ENCODE assay signal across 1 cellular context in the genomic region with DNA sequence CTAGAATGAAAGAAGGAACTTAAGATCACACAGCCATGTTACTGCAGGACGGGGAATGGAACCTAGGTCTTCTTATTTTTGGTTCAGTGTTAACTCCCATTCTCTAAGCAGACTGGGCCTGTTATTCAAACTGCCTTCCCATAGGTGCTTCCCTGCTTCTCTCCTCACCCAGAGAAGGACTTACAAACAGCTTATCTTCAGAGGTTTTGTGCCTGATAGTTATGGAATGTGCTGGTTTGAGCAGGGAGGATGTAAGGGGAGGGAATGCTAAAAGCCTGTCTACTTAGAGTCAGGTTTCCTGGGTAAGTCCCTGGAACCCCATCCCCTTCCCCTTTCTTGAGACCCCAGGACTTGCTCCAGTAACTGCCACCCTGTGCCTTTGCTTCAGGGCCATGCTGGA.
TF ChIP-seq lines count a peak whose summit lies in the region.

No MANE protein-coding gene starts in this region.

TF ChIP-seq in HepG2, 621 proteins besides CTCF, POLR2A, EP300 and RAD21:
- TF ChIP-seq SIN3B (IDR thresholded peaks at IDR 0.05; ENCODE audit: low read length): no peak
- TF ChIP-seq NKX3-1 (CRISPR knock-in tag; IDR thresholded peaks at IDR 0.05): no peak
- TF ChIP-seq PHF5A (CRISPR knock-in tag; IDR thresholded peaks at IDR 0.05; ENCODE audit: low read depth, unreplicated experiment): no peak
- TF ChIP-seq U2AF1 (optimal IDR thresholded peaks at IDR 0.05; ENCODE audit: low read depth, low read length): no peak
- TF ChIP-seq, protein P1, sequence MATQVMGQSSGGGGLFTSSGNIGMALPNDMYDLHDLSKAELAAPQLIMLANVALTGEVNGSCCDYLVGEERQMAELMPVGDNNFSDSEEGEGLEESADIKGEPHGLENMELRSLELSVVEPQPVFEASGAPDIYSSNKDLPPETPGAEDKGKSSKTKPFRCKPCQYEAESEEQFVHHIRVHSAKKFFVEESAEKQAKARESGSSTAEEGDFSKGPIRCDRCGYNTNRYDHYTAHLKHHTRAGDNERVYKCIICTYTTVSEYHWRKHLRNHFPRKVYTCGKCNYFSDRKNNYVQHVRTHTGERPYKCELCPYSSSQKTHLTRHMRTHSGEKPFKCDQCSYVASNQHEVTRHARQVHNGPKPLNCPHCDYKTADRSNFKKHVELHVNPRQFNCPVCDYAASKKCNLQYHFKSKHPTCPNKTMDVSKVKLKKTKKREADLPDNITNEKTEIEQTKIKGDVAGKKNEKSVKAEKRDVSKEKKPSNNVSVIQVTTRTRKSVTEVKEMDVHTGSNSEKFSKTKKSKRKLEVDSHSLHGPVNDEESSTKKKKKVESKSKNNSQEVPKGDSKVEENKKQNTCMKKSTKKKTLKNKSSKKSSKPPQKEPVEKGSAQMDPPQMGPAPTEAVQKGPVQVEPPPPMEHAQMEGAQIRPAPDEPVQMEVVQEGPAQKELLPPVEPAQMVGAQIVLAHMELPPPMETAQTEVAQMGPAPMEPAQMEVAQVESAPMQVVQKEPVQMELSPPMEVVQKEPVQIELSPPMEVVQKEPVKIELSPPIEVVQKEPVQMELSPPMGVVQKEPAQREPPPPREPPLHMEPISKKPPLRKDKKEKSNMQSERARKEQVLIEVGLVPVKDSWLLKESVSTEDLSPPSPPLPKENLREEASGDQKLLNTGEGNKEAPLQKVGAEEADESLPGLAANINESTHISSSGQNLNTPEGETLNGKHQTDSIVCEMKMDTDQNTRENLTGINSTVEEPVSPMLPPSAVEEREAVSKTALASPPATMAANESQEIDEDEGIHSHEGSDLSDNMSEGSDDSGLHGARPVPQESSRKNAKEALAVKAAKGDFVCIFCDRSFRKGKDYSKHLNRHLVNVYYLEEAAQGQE (IDR thresholded peaks at IDR 0.05; ENCODE audit: borderline replicate concordance in 1 of 2, low read depth in 1 of 2, low read length in 2 of 2): no peak
- TF ChIP-seq SMAD3 (CRISPR knock-in tag; IDR thresholded peaks at IDR 0.05): no peak
- TF ChIP-seq, protein P2, sequence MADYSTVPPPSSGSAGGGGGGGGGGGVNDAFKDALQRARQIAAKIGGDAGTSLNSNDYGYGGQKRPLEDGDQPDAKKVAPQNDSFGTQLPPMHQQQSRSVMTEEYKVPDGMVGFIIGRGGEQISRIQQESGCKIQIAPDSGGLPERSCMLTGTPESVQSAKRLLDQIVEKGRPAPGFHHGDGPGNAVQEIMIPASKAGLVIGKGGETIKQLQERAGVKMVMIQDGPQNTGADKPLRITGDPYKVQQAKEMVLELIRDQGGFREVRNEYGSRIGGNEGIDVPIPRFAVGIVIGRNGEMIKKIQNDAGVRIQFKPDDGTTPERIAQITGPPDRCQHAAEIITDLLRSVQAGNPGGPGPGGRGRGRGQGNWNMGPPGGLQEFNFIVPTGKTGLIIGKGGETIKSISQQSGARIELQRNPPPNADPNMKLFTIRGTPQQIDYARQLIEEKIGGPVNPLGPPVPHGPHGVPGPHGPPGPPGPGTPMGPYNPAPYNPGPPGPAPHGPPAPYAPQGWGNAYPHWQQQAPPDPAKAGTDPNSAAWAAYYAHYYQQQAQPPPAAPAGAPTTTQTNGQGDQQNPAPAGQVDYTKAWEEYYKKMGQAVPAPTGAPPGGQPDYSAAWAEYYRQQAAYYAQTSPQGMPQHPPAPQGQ (CRISPR knock-in tag; IDR thresholded peaks at IDR 0.05; ENCODE audit: borderline replicate concordance): no peak
- TF ChIP-seq, protein P3, sequence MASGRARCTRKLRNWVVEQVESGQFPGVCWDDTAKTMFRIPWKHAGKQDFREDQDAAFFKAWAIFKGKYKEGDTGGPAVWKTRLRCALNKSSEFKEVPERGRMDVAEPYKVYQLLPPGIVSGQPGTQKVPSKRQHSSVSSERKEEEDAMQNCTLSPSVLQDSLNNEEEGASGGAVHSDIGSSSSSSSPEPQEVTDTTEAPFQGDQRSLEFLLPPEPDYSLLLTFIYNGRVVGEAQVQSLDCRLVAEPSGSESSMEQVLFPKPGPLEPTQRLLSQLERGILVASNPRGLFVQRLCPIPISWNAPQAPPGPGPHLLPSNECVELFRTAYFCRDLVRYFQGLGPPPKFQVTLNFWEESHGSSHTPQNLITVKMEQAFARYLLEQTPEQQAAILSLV (CRISPR knock-in tag; IDR thresholded peaks at IDR 0.05; ENCODE audit: borderline replicate concordance): no peak
- TF ChIP-seq RFXAP (CRISPR knock-in tag; IDR thresholded peaks at IDR 0.05; ENCODE audit: borderline replicate concordance): no peak
- TF ChIP-seq ZNF772 (CRISPR knock-in tag; IDR thresholded peaks at IDR 0.05): no peak
- TF ChIP-seq MIER3 (CRISPR knock-in tag; IDR thresholded peaks at IDR 0.05; ENCODE audit: borderline replicate concordance): no peak
- no peak for TF ChIP-seq ZNF570 (CRISPR knock-in tag; IDR thresholded peaks at IDR 0.05; ENCODE audit: borderline replicate concordance)
- TF ChIP-seq ZFP1 (CRISPR knock-in tag; IDR thresholded peaks at IDR 0.05): no peak
- no peak for TF ChIP-seq HMGA1 (CRISPR knock-in tag; conservative IDR thresholded peaks at IDR 0.05)
- no peak for TF ChIP-seq ZNF17 (CRISPR knock-in tag; IDR thresholded peaks at IDR 0.05)
TF ChIP-seq in HepG2: peak in this region for 0.
